ENCODE assay signal across 18 cellular contexts in the genomic region with DNA sequence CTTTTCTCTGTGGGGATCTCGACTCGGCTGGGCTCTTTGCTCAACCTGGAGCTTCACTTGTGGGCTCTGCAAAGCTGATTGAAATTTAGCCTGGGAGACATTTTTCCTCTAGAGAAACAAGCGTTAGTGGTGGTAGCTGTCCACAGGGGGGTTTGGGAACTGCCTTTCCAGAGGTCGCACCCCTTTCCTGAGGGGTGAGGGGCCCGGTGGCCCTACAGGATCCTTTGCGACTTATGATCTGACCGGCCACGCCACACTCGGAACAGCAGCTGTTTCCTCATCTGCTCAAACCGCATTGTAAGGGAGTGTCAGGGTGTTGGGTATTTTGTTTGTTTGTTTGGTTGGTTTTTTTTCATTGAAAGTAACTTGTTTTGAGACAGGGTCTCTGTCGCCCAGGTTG. TPM values are rescaled to one million over a fixed set of nuclear protein-coding genes. Genes with fewer than 3 reads are reported as not detected.
"Had no signal": no experiment of that assay in that cellular context is flagged by ENCODE, and none has a peak within 500 bp of the region (broad histone marks: within the 10 kb centered on the region; RNA-seq: fewer than 3 reads in every experiment).

No MANE protein-coding gene starts in this region.

- ATAC-seq: stimulated activated naive CD8-positive, alpha-beta T cell treated with anti-CD3 and anti-CD28 coated beads, Interleukin-15, Interleukin-2, amounts not matched to agents 100 U/mL and 50 U/mL, for 24 hours; WTC11 had no signal

- H3K9me3 Mint-ChIP-seq: activated T-cell treated with anti-CD3 and anti-CD28 coated beads, Interleukin-2, amount 50 U/mL, for 4 hours; T-helper 1 cell treated with Interleukin-12 subunit alpha and Interleukin-12 subunit beta and Interleukin-4 antibody, amounts not matched to agents 30 μg/mL and 1 μg/mL, for 36 hours; WTC11 had no signal

- H3K36me3 Mint-ChIP-seq: WTC11 had no signal

- H3K27ac ChIP-seq: dorsolateral prefrontal cortex, upper lobe of left lung had no signal

- H3K4me3 ChIP-seq: dorsolateral prefrontal cortex, upper lobe of left lung had no signal

- H3K27me3 ChIP-seq: dorsolateral prefrontal cortex, upper lobe of left lung had no signal

- H3K4me3 Mint-ChIP-seq: nephron, WTC11 had no signal

- FAIRE-seq: bronchial epithelial cell had no signal

- H3K27ac Mint-ChIP-seq: nephron, WTC11 had no signal

- DNase-seq: activated gamma-delta T cell; activated T-cell treated with anti-CD3 and anti-CD28 coated beads, Interleukin-2, amount 50 U/mL, for 4 hours; aorta; hypothalamus; stimulated activated CD4-positive, alpha-beta T cell treated with anti-CD3 and anti-CD28 coated beads, Interleukin-4, amount 100 ng/mL, for 1 hour; stimulated activated CD8-positive, alpha-beta memory T cell treated with anti-CD3 and anti-CD28 coated beads, Interleukin-4, amount 100 ng/mL, for 48 hours; stimulated activated naive CD8-positive, alpha-beta T cell treated with anti-CD3 and anti-CD28 coated beads, Interleukin-15, Interleukin-2, amounts not matched to agents 100 U/mL and 50 U/mL, for 24 hours; upper lobe of left lung had no signal

RNA-seq across cellular contexts. Expression of a gene that starts 21.0 kb away (rescaled TPM):
- total RNA-seq: chondrocyte, glomerular endothelial cell, osteoblast, pulmonary artery endothelial cell, temporal lobe had no signal
